9 cellular contexts compared by ENCODE assay signal in the genomic region with DNA sequence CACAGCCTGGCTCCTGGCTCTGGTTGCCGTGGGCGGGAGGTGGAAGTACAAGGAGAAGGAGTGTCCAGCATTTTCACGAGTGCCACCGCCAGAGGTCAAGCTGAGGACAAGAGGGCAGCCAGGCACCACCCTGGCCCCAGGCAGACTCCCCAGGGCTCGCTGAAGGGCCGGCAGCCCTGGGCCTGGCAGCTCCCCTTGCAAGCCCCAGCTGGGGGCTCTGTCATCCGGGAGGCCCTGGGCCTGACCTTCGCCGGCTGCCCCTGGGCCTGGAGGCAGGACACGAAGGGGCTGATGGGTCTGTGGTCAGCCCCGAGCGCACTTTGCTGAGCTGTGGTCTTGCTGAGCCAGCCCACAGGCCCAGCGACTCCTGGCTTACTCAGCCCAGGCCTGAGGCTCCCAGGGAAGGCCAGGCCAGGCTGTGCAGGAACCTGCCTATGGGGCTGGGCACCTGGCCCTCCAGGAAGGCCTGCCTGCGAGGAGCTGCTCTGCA.
A peak's percentile ranks its signal among the peaks of the same experiment; 100 is the strongest.
DNase-seq lines count a peak whose midpoint lies in the region; ATAC-seq and TF ChIP-seq lines count a peak whose summit lies in the region.
"Had no signal": no experiment of that assay in that cellular context is flagged by ENCODE, and none has a peak within 500 bp of the region (broad histone marks: within the 10 kb centered on the region; RNA-seq: fewer than 3 reads in every experiment).

No MANE protein-coding gene starts in this region.

- no peaks in the 10 kb centered on the region for H3K9me3 ChIP-seq in Panc1 (ENCODE audit: control insufficient read depth, insufficient read depth, low read depth, low read length)
- H3K9me3 ChIP-seq in gastroesophageal sphincter, result no peaks in the 10 kb centered on the region
- no peaks in the 10 kb centered on the region for H3K9me3 ChIP-seq in SK-N-SH
- H3K9me3 ChIP-seq in WERI-Rb-1 (ENCODE audit: severe bottlenecking), result no peaks in the 10 kb centered on the region
- H3K9me3 ChIP-seq: colonic mucosa had no signal

- no peak for TF ChIP-seq CTCF in Panc1 (IDR thresholded peaks at IDR 0.05)
- TF ChIP-seq CTCF in gastroesophageal sphincter (IDR thresholded peaks at IDR 0.05), result no peak
- no peak for TF ChIP-seq CTCF in SK-N-SH (IDR thresholded peaks at IDR 0.05)
- no peak for TF ChIP-seq CTCF in GM13976 (IDR thresholded peaks at IDR 0.05; ENCODE audit: borderline replicate concordance, control extremely low read depth, extremely low read depth, insufficient read depth, missing control alignments)
- no peak for TF ChIP-seq CTCF in WERI-Rb-1 (IDR thresholded peaks at IDR 0.05; ENCODE audit: low read depth, low read length)

- peak overlapping the region; percentile 73 for H3K27ac ChIP-seq in Panc1 (ENCODE audit: low read length)
- peak overlapping the region in 3 of 4 donors; percentile 93 to 97 (median 96) for H3K27ac ChIP-seq in gastroesophageal sphincter
- H3K27ac ChIP-seq in skin epidermis, result peak overlapping the region in 15 of 21 experiments; percentile 9 to 94 (median 90)
- H3K27ac ChIP-seq in SK-N-SH (ENCODE audit: low read depth in 2 of 2, low read length in 1 of 2), result peak overlapping the region in 1 of 2 experiments; percentile 69; a peak in 1 of 4 replicates
- no peak overlapping the region for H3K27ac ChIP-seq in WERI-Rb-1

- WGBS in gastroesophageal sphincter (ENCODE audit: low coverage in 1 of 2), 2 donors, result no CpG with 5 or more reads among the region's 14 CpGs
- WGBS in SK-N-SH (ENCODE audit: low lambda C conversion rate), result no CpG with 5 or more reads among the region's 14 CpGs

- in situ Hi-C loops in Panc1 (cut with HindIII; ENCODE audit: low pct_unique_long_range_greater_than_20kb, low sequenced_read_pairs) (no loop called here), GM13976 (cut with MboI; ENCODE audit: low sequenced_read_pairs, unreplicated experiment) (no loop called here)

- H3K4me3 ChIP-seq in Panc1 (ENCODE audit: low read depth in 2 of 2, low read length in 2 of 2) (no peak overlapping the region), gastroesophageal sphincter (no peak overlapping the region), skin epidermis (no peak overlapping the region), SK-N-SH (ENCODE audit: low read depth in 2 of 2, low read length in 1 of 2) (no peak overlapping the region), WERI-Rb-1 (ENCODE audit: low read depth, low read length) (no peak overlapping the region)
- H3K4me3 ChIP-seq: colonic mucosa had no signal

- intact Hi-C loops in Panc1 (cut with micrococcal nuclease; ENCODE audit: unreplicated experiment), result loop anchor here (10.0 kb wide), 1 partner anchor 122 kb away; the partner anchor contains the start of gene FAAP20

- H3K36me3 ChIP-seq in Panc1 (ENCODE audit: control insufficient read depth, insufficient read depth, low read length) (no peaks in the 10 kb centered on the region), gastroesophageal sphincter (no peaks in the 10 kb centered on the region), SK-N-SH (replicated peaks in 1 of 2; ENCODE audit: control insufficient read depth in 1 of 2, insufficient read depth in 2 of 2, low read length in 1 of 2) (no peaks in the 10 kb centered on the region), WERI-Rb-1 (no peaks in the 10 kb centered on the region)
- H3K36me3 ChIP-seq: colonic mucosa had no signal

- BruUV-seq in Panc1 (replicated peaks; lab: Mats Ljungman, UMichigan), result no TSS peak

- no peak overlapping the region for H2AFZ ChIP-seq in SK-N-SH (ENCODE audit: low read depth)

- peaks cover 46% of the 10 kb centered on the region for H3K4me1 ChIP-seq in Panc1 (ENCODE audit: control insufficient read depth, insufficient read depth, low read length)
- H3K4me1 ChIP-seq in gastroesophageal sphincter, result peaks cover 13 to 100% (median 71%) of the 10 kb centered on the region in 3 donors
- H3K4me1 ChIP-seq in SK-N-SH (ENCODE audit: control insufficient read depth in 1 of 2, insufficient read depth in 2 of 2, low read depth in 1 of 2, low read length in 1 of 2), result peaks cover 0 to 59% of the 10 kb centered on the region in 2 experiments; a peak in 1 of 4 replicates

- POLR2A ChIA-PET in Panc1 (lab: Charles Lee) (no interaction called here), SK-N-SH (lab: Yijun Ruan, JAX) (interaction anchor here (1.0 to 2.8 kb wide), 3 partner anchors 17 to 89 kb away, joined by 3 to 8 read pairs (median 3); no protein-coding TSS in a partner anchor)

- H3F3A ChIP-seq in SK-N-SH (replicated peaks; ENCODE audit: insufficient read depth), result no peaks in the 10 kb centered on the region

- ATAC-seq in Panc1 (no peak), gastroesophageal sphincter (no peak), HG02623 (IDR thresholded peaks at IDR 0.05; ENCODE audit: unreplicated experiment) (no peak)

- TF ChIP-seq EP300 in gastroesophageal sphincter (IDR thresholded peaks at IDR 0.05), result no peak
- no peak for TF ChIP-seq EP300 in SK-N-SH (IDR thresholded peaks at IDR 0.05; ENCODE audit: borderline replicate concordance in 1 of 2, low read depth in 1 of 2, low read length in 1 of 2)

- H3K4me2 ChIP-seq in SK-N-SH, result no peak overlapping the region

- H3K27me3 ChIP-seq in Panc1 (ENCODE audit: control insufficient read depth, insufficient read depth, low read length), result no peaks in the 10 kb centered on the region
- H3K27me3 ChIP-seq in gastroesophageal sphincter, result no peaks in the 10 kb centered on the region
- H3K27me3 ChIP-seq in SK-N-SH (ENCODE audit: insufficient read depth), result no peaks in the 10 kb centered on the region
- H3K27me3 ChIP-seq in WERI-Rb-1 (ENCODE audit: insufficient read depth, low read depth, severe bottlenecking), result no peaks in the 10 kb centered on the region

- no peaks in the 10 kb centered on the region for H3K9me2 ChIP-seq in SK-N-SH

- TF ChIP-seq RAD21 in SK-N-SH (IDR thresholded peaks at IDR 0.05; ENCODE audit: low read length), result no peak

- CTCF ChIA-PET in Panc1 (lab: Charles Lee) (interaction anchor here (0.6 to 1.7 kb wide), 4 partner anchors 65 to 122 kb away, joined by 4 to 7 read pairs (median 6); partner anchors contain the start of gene FAAP20), SK-N-SH (lab: Yijun Ruan, JAX) (interaction anchor here (0.9 to 5.4 kb wide), 11 partner anchors 9 to 142 kb away, joined by 3 to 34 read pairs (median 6); partner anchors contain the start of gene FAAP20)

- no peak for TF ChIP-seq POLR2A in gastroesophageal sphincter (IDR thresholded peaks at IDR 0.05)

- no peaks in the 10 kb centered on the region for H3K79me2 ChIP-seq in SK-N-SH (ENCODE audit: insufficient read depth)

- H3K9ac ChIP-seq in SK-N-SH, result no peak overlapping the region

- no peaks in the 10 kb centered on the region for H4K20me1 ChIP-seq in SK-N-SH (ENCODE audit: insufficient read depth)

- peak; percentile 26 for DNase-seq in Daoy (ENCODE audit: low read depth)
- DNase-seq in Panc1 (ENCODE audit: low read depth, low spot score), result no peak
- no peak for DNase-seq in SK-N-SH
- DNase-seq in GM13976 (ENCODE audit: low spot score), result no peak
- no peak for DNase-seq in WERI-Rb-1
- DNase-seq: colonic mucosa had no signal

TF ChIP-seq in SK-N-SH, 30 proteins besides CTCF, POLR2A, EP300 and RAD21:
- TF ChIP-seq USF2 (IDR thresholded peaks at IDR 0.05; ENCODE audit: borderline replicate concordance, low read depth, low read length) (no peak), ZBTB33 (IDR thresholded peaks at IDR 0.05; ENCODE audit: borderline replicate concordance, low read depth) (no peak), CHD2 (IDR thresholded peaks at IDR 0.05; ENCODE audit: low read length, partially characterized antibody) (no peak), RFX5 (IDR thresholded peaks at IDR 0.05; ENCODE audit: low read length) (no peak)
TF ChIP-seq in SK-N-SH: peak in this region for 0.
